9 cellular contexts compared by ENCODE assay signal in genomic region chr1:44500181-44501021, GRCh38.
DNase-seq lines count a peak whose midpoint lies in the region; ATAC-seq and TF ChIP-seq lines count a peak whose summit lies in the region.
"Had no signal": no experiment of that assay in that cellular context is flagged by ENCODE, and none has a peak within 500 bp of the region (broad histone marks: within the 10 kb centered on the region; RNA-seq: fewer than 3 reads in every experiment).

No MANE protein-coding gene starts in this region.

- H3K36me3 Mint-ChIP-seq in activated CD8-positive, alpha-beta memory T cell treated with anti-CD3 and anti-CD28 coated beads, Interleukin-2, amount 10 ng/mL, durations not matched to agents 7 days and 5 days: no peaks in the 10 kb centered on the region

- POLR2A ChIA-PET in BJ (lab: Charles Lee): interaction anchor here (0.6 kb wide), 1 partner anchor 355 kb away, joined by 3 read pairs; no protein-coding TSS in a partner anchor

- H3K4me3 Mint-ChIP-seq in activated CD8-positive, alpha-beta memory T cell treated with anti-CD3 and anti-CD28 coated beads, Interleukin-2, amount 10 ng/mL, durations not matched to agents 7 days and 5 days: no peak overlapping the region
- H3K4me3 Mint-ChIP-seq: dendritic cell treated with granulocyte-macrophage colony-stimulating factor and Interleukin-4, amounts not matched to agents 40 ng/mL and 50 ng/mL, for 4 days had no signal

- no peak overlapping the region for H3K4me2 ChIP-seq in fibroblast of lung (ENCODE audit: extremely low read depth, insufficient read depth, low read length)

- no peak overlapping the region for H3K27ac Mint-ChIP-seq in activated CD8-positive, alpha-beta memory T cell treated with anti-CD3 and anti-CD28 coated beads, Interleukin-2, amount 10 ng/mL, durations not matched to agents 7 days and 5 days
- H3K27ac Mint-ChIP-seq: dendritic cell treated with granulocyte-macrophage colony-stimulating factor and Interleukin-4, amounts not matched to agents 40 ng/mL and 50 ng/mL, for 4 days had no signal

- CTCF ChIA-PET in BJ (lab: Yijun Ruan, JAX): interaction anchor here (0.7 to 1.5 kb wide), 2 partner anchors 124 to 262 kb away, joined by 3 read pairs; no protein-coding TSS in a partner anchor
- CTCF ChIA-PET in activated CD8-positive, alpha-beta memory T cell treated with anti-CD3 and anti-CD28 coated beads, Interleukin-2, amount 10 ng/mL, durations not matched to agents 7 days and 5 days (lab: Charles Lee): no interaction called here

- H3K9me3 Mint-ChIP-seq in activated CD8-positive, alpha-beta memory T cell treated with anti-CD3 and anti-CD28 coated beads, Interleukin-2, amount 10 ng/mL, durations not matched to agents 7 days and 5 days (ENCODE audit: low read depth): no peaks in the 10 kb centered on the region
- H3K9me3 Mint-ChIP-seq: dendritic cell treated with granulocyte-macrophage colony-stimulating factor and Interleukin-4, amounts not matched to agents 40 ng/mL and 50 ng/mL, for 4 days had no signal

- H3K4me1 Mint-ChIP-seq in activated CD8-positive, alpha-beta memory T cell treated with anti-CD3 and anti-CD28 coated beads, Interleukin-2, amount 10 ng/mL, durations not matched to agents 7 days and 5 days: no peaks in the 10 kb centered on the region

- no peaks in the 10 kb centered on the region for H3K4me1 ChIP-seq in fibroblast of lung (ENCODE audit: control insufficient read depth, extremely low read depth, insufficient read depth, low read length)
- H3K4me1 ChIP-seq in effector memory CD4-positive, alpha-beta T cell (ENCODE audit: control insufficient read depth, insufficient read depth, low read length, poor library complexity, severe bottlenecking): no peaks in the 10 kb centered on the region

- ATAC-seq in HG03469 (IDR thresholded peaks at IDR 0.05; ENCODE audit: unreplicated experiment): no peak
- ATAC-seq in stimulated activated naive CD8-positive, alpha-beta T cell treated with anti-CD3 and anti-CD28 coated beads, Interleukin-15, Interleukin-2, amounts not matched to agents 100 U/mL and 50 U/mL, for 24 hours: no peak
- no peak for ATAC-seq in activated CD8-positive, alpha-beta memory T cell treated with anti-CD3 and anti-CD28 coated beads, Interleukin-2, amount 10 ng/mL, durations not matched to agents 7 days and 5 days

- no peaks in the 10 kb centered on the region for H3K79me2 ChIP-seq in fibroblast of lung (ENCODE audit: control insufficient read depth, insufficient read depth, low read length)

- H3K36me3 ChIP-seq in BJ (ENCODE audit: control insufficient read depth, insufficient read depth, low read length): no peaks in the 10 kb centered on the region
- no peaks in the 10 kb centered on the region for H3K36me3 ChIP-seq in fibroblast of lung (ENCODE audit: control insufficient read depth, insufficient read depth, low read length)
- H3K36me3 ChIP-seq in effector memory CD4-positive, alpha-beta T cell (ENCODE audit: control insufficient read depth, insufficient read depth, low read length): no peaks in the 10 kb centered on the region

- H3K27me3 ChIP-seq in BJ (ENCODE audit: control insufficient read depth, insufficient read depth, low read length): peaks cover 26% of the 10 kb centered on the region
- H3K27me3 ChIP-seq in fibroblast of lung (ENCODE audit: control insufficient read depth, insufficient read depth, low read length): peaks cover 42% of the 10 kb centered on the region
- H3K27me3 ChIP-seq in effector memory CD4-positive, alpha-beta T cell (replicated peaks; ENCODE audit: control insufficient read depth, insufficient read depth, low read length, poor library complexity, severe bottlenecking): no peaks in the 10 kb centered on the region

- no peaks in the 10 kb centered on the region for H3K9me3 ChIP-seq in fibroblast of lung (ENCODE audit: control insufficient read depth, insufficient read depth, low read depth, low read length)
- no peaks in the 10 kb centered on the region for H3K9me3 ChIP-seq in effector memory CD4-positive, alpha-beta T cell (ENCODE audit: control insufficient read depth, low read length)

- no peak for DNase-seq in BJ (ENCODE audit: low read depth)
- DNase-seq in NCI-H524 (lab: John Stamatoyannopoulos, UW): peak; percentile 66 to 85
- peak; percentile 23 for DNase-seq in fibroblast of lung (ENCODE audit: low read depth in 2 of 2)
- peak; percentile 33 for DNase-seq in mucosa of gallbladder (ENCODE audit: low spot score)
- no peak for DNase-seq in stimulated activated naive CD8-positive, alpha-beta T cell treated with anti-CD3 and anti-CD28 coated beads, Interleukin-15, Interleukin-2, amounts not matched to agents 100 U/mL and 50 U/mL, for 24 hours
- no peak for DNase-seq in effector memory CD4-positive, alpha-beta T cell
- no peak for DNase-seq in activated CD8-positive, alpha-beta memory T cell treated with anti-CD3 and anti-CD28 coated beads, Interleukin-2, amount 10 ng/mL, durations not matched to agents 7 days and 5 days

- peaks cover 5% of the 10 kb centered on the region for H3K27me3 Mint-ChIP-seq in activated CD8-positive, alpha-beta memory T cell treated with anti-CD3 and anti-CD28 coated beads, Interleukin-2, amount 10 ng/mL, durations not matched to agents 7 days and 5 days

- no peaks in the 10 kb centered on the region for H4K20me1 ChIP-seq in fibroblast of lung (ENCODE audit: control insufficient read depth, extremely low read depth, insufficient read depth, low read length)

- H3K27ac ChIP-seq in fibroblast of lung (ENCODE audit: insufficient read depth, low read length): no peak overlapping the region
- H3K27ac ChIP-seq in effector memory CD4-positive, alpha-beta T cell (ENCODE audit: insufficient read depth, low read length, poor library complexity, severe bottlenecking): no peak overlapping the region

- no peak overlapping the region for H2AFZ ChIP-seq in fibroblast of lung (ENCODE audit: low read length)

- TF ChIP-seq CTCF in BJ (IDR thresholded peaks at IDR 0.05; ENCODE audit: insufficient read depth, low read depth, low read length) (peak; percentile 25; the same call in 1 of the 2 replicates), fibroblast of lung (conservative IDR thresholded peaks at IDR 0.05 in 1 of 2, IDR thresholded peaks at IDR 0.05 in 1 of 2; ENCODE audit: low read depth in 1 of 2, low read length in 2 of 2) (peak; percentile 16 to 30)

- no peak overlapping the region for H3K9ac ChIP-seq in fibroblast of lung (ENCODE audit: insufficient read depth, low read length)

- H3K4me3 ChIP-seq in BJ (ENCODE audit: low read depth, low read length): no peak overlapping the region
- H3K4me3 ChIP-seq in fibroblast of lung (replicated peaks in 1 of 4; ENCODE audit: control extremely low read depth in 1 of 4, insufficient read depth in 1 of 4, low read depth in 3 of 4, low read length in 4 of 4): no peak overlapping the region
- no peak overlapping the region for H3K4me3 ChIP-seq in effector memory CD4-positive, alpha-beta T cell (ENCODE audit: insufficient read depth, low read depth, low read length, poor library complexity, severe bottlenecking)

Comparison
In these comparisons a context has a peak if more than half of its experiments do, and no peak if none do; other contexts are left out.
1. DNase-seq: peak in NCI-H524 (2 of 2), fibroblast of lung (2 of 2) and mucosa of gallbladder (single experiment); none in BJ (single experiment), stimulated activated naive CD8-positive, alpha-beta T cell treated with anti-CD3 and anti-CD28 coated beads, Interleukin-15, Interleukin-2, amounts not matched to agents 100 U/mL and 50 U/mL, for 24 hours (single experiment), effector memory CD4-positive, alpha-beta T cell (0 of 3) and activated CD8-positive, alpha-beta memory T cell treated with anti-CD3 and anti-CD28 coated beads, Interleukin-2, amount 10 ng/mL, durations not matched to agents 7 days and 5 days (single experiment).